9 cellular contexts compared by ENCODE assay signal in the genomic region with DNA sequence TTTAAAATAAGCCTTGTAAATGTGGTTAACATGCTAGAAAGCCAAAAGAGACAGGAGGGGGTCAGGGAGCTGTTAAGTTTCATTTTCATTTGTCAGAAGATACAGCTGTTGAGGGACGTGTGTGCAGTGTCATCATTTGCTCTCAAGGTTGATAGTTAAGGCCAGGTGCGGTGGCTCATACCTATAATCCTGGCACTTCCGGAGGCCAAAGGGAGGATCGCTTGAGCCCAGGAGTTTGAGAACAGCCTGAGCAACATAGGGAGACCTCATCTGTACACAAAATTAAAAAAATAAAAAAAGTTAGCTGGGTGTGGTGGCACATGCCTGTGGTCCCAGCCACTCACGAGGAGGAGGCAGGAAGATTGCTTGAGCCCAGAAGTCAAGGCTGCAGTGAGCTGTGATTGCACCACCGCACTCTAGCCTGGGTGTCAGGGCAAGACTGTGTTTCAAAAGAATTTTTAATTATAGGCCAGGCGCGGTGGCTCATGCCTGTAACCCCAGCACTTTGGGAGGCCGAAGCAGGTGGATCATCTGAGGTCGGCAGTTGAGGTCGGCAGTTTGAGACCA. TPM values are rescaled to one million over a fixed set of nuclear protein-coding genes. Genes with fewer than 3 reads are reported as not detected.
A peak's percentile ranks its signal among the peaks of the same experiment; 100 is the strongest.
DNase-seq lines count a peak whose midpoint lies in the region; ATAC-seq and TF ChIP-seq lines count a peak whose summit lies in the region.
"Had no signal": no experiment of that assay in that cellular context is flagged by ENCODE, and none has a peak within 500 bp of the region (broad histone marks: within the 10 kb centered on the region; RNA-seq: fewer than 3 reads in every experiment).

No MANE protein-coding gene starts in this region.

- H3K4me3 ChIP-seq in fibroblast of villous mesenchyme (ENCODE audit: low read depth, low read length), result no peak overlapping the region
- H3K4me3 ChIP-seq: SJSA1 had no signal

- TF ChIP-seq CTCF in fibroblast of villous mesenchyme (IDR thresholded peaks at IDR 0.05; ENCODE audit: insufficient read depth, low read depth, low read length), result no peak

- peak; percentile 73 for DNase-seq in fibroblast of villous mesenchyme (ENCODE audit: low read depth)
- no peak for DNase-seq in OCI-M1 (lab: John Stamatoyannopoulos, UW)
- no peak for DNase-seq in DMS79 (lab: John Stamatoyannopoulos, UW)
- DNase-seq in islet precursor cell, result no peak

- ATAC-seq in GM18498 (IDR thresholded peaks at IDR 0.05; ENCODE audit: unreplicated experiment) (peak; percentile 74), GM21515 (IDR thresholded peaks at IDR 0.05; ENCODE audit: unreplicated experiment) (peak; percentile 63), GM21717 (IDR thresholded peaks at IDR 0.05; ENCODE audit: unreplicated experiment) (no peak)

- peaks cover 33% of the 10 kb centered on the region for H3K36me3 ChIP-seq in KOPT-K1 (ENCODE audit: insufficient read depth, low read length)

- no peaks in the 10 kb centered on the region for H3K9me3 ChIP-seq in KOPT-K1 (ENCODE audit: insufficient read depth, low read length, poor library complexity, severe bottlenecking)
- H3K9me3 ChIP-seq: SJSA1 had no signal

- H3K27ac ChIP-seq in KOPT-K1 (ENCODE audit: low read depth, low read length, poor library complexity, severe bottlenecking), result peak overlapping the region; percentile 66
- H3K27ac ChIP-seq: SJSA1 had no signal

RNA-seq across cellular contexts. Expression of gene ZBTB8OS, which starts 22.7 kb away (rescaled TPM):
- total RNA-seq in fibroblast of villous mesenchyme, result 34.5 and 44.5 TPM in 2 replicates

RNA-seq across cellular contexts. Expression of gene RBBP4, which starts 23.3 kb away (rescaled TPM):
- 98.9 and 138 TPM in 2 replicates for total RNA-seq in fibroblast of villous mesenchyme
